10 cellular contexts compared by ENCODE assay signal in genomic region chr18:63148449-63149199, GRCh38.
DNase-seq lines count a peak whose midpoint lies in the region; ATAC-seq and TF ChIP-seq lines count a peak whose summit lies in the region.
"Had no signal": no experiment of that assay in that cellular context is flagged by ENCODE, and none has a peak within 500 bp of the region (broad histone marks: within the 10 kb centered on the region; RNA-seq: fewer than 3 reads in every experiment).

No MANE protein-coding gene starts in this region.

- peak overlapping the region; percentile 64 for H3K27ac ChIP-seq in psoas muscle
- H3K27ac ChIP-seq: upper lobe of left lung had no signal

- DNase-seq in DMS53 (lab: John Stamatoyannopoulos, UW) (peak; percentile 76), NCI-H2196 (lab: John Stamatoyannopoulos, UW; ENCODE audit: unreplicated experiment) (peak; percentile 65), fibroblast of gingiva (ENCODE audit: low read depth) (peak; percentile 77), psoas muscle (peak; percentile 50 to 64), GOT3 (lab: John Stamatoyannopoulos, UW) (no peak), DMS114 treated with DMSO at 0.1 percent for 48 hours (lab: John Stamatoyannopoulos, UW; ENCODE audit: unreplicated experiment) (no peak), activated gamma-delta T cell treated with Interleukin-2 at 50 U/mL for 16 hours (no peak), inferior parietal cortex (ENCODE audit: extremely low spot score) (no peak)
- DNase-seq: stimulated activated CD4-positive, alpha-beta T cell treated with anti-CD3 and anti-CD28 coated beads, Interleukin-2, amount 100 ng/mL, for 24 hours had no signal

- H3K4me1 ChIP-seq in psoas muscle: peaks cover 49% of the 10 kb centered on the region

- no peaks in the 10 kb centered on the region for H3K36me3 ChIP-seq in psoas muscle (ENCODE audit: insufficient read depth in 1 of 2, low read depth in 1 of 2)
- H3K36me3 ChIP-seq: upper lobe of left lung had no signal

- no peaks in the 10 kb centered on the region for H3K9me3 ChIP-seq in psoas muscle
- H3K9me3 ChIP-seq: upper lobe of left lung had no signal

- ATAC-seq in psoas muscle: peak in 3 of 4 donors; percentile 44 to 67 (median 50)

- no peak for TF ChIP-seq CTCF in psoas muscle (IDR thresholded peaks at IDR 0.05)

- intact Hi-C loops in psoas muscle (cut with DNase I): no loop called here

- no peaks in the 10 kb centered on the region for H3K27me3 ChIP-seq in psoas muscle (ENCODE audit: insufficient read depth in 3 of 3, low read length in 2 of 3)
- H3K27me3 ChIP-seq: upper lobe of left lung had no signal

- H3K4me3 ChIP-seq in psoas muscle: no peak overlapping the region
- H3K4me3 ChIP-seq: upper lobe of left lung had no signal

- WGBS in psoas muscle, 3 donors: 46 to 65% (median 46%) methylated on average over 12 of the region's 12 CpGs

Comparison
In these comparisons a context has a peak if more than half of its experiments do, and no peak if none do; other contexts are left out.
1. DNase-seq: peak in DMS53 (single experiment), NCI-H2196 (single experiment), fibroblast of gingiva (single experiment) and psoas muscle (2 of 2); none in GOT3 (single experiment), DMS114 treated with DMSO at 0.1 percent for 48 hours (single experiment), activated gamma-delta T cell treated with Interleukin-2 at 50 U/mL for 16 hours (single experiment) and inferior parietal cortex (single experiment).